Comparison of ENCODE assay signal across 14 cellular contexts in the genomic region with DNA sequence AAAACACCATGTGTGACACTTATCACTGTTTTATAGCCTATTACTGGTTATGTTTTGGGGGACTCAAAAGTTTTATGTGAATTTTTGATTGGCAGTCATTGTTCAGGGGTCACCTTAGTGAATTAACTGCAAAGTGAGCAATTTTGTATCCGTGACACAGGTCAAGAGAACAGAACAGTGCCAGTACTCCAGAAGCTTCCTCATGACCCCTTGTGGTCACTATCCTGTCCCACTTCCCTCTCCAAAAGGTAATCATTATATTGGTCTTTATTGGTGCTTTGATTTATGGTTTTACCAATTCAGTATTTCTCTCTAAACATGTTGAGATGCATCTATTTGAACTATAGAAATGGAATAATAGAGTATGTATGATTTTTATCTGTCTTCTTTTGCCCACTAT.
"Had no signal": no experiment of that assay in that cellular context is flagged by ENCODE, and none has a peak within 500 bp of the region (broad histone marks: within the 10 kb centered on the region; RNA-seq: fewer than 3 reads in every experiment).

No MANE protein-coding gene starts in this region.

- H3K9me3 ChIP-seq: adrenal gland, colonic mucosa, gastroesophageal sphincter, tibial artery had no signal

- DNase-seq: activated CD4-positive, alpha-beta T cell treated with anti-CD3 and anti-CD28 coated beads, Interleukin-2, amount 10 ng/mL, durations not matched to agents 24 days and 14 days; activated naive CD4-positive, alpha-beta T cell treated with anti-CD3 and anti-CD28 coated beads for 36 hours; adrenal gland; caudate nucleus; colonic mucosa; kidney; midbrain; right cardiac atrium; tibial artery had no signal

- FAIRE-seq: endothelial cell of umbilical vein, kidney had no signal

- H3K27me3 ChIP-seq: adrenal gland, colonic mucosa, gastroesophageal sphincter, tibial artery had no signal

- ATAC-seq: activated T-helper 17 cell treated with anti-CD3 and anti-CD28 coated beads, Interleukin-2, amount 50 U/mL, for 72 hours; gastroesophageal sphincter; right cardiac atrium; stimulated activated effector memory CD8-positive, alpha-beta T cell treated with anti-CD3 and anti-CD28 coated beads, Interleukin-12 subunit alpha, Interleukin-12 subunit beta, amount 100 ng/mL, for 72 hours had no signal

- H3K4me3 ChIP-seq: adrenal gland, colonic mucosa, gastroesophageal sphincter, smooth muscle cell, tibial artery had no signal

- H3K27ac ChIP-seq: adrenal gland, colonic mucosa, gastroesophageal sphincter, tibial artery had no signal

- H3K36me3 ChIP-seq: adrenal gland, colonic mucosa had no signal

- H3K4me1 ChIP-seq: colonic mucosa, gastroesophageal sphincter, tibial artery had no signal

- H3K4me2 ChIP-seq: smooth muscle cell had no signal
